Comparison of ENCODE assay signal across 19 cellular contexts in the genomic region with DNA sequence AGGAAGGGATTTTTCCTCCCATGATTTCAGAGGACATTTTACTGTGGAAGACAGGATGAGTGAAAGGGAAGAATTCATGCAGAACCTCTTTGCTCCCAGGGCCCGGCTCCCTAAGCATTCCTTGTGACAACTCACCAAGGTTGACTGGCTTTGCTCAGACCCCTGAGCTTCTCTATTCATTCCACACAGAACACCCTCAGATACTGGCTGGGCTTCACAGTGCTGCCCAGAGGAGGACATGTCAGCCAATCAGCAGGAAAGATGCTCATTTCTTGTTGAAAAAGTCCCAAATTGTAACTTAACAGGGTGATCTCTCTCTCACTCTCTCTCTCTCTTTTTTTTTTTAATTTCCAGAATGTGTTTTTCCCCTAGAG. TPM values are rescaled to one million over a fixed set of nuclear protein-coding genes. Genes with fewer than 3 reads are reported as not detected.
A peak's percentile ranks its signal among the peaks of the same experiment; 100 is the strongest.
DNase-seq lines count a peak whose midpoint lies in the region; ATAC-seq and TF ChIP-seq lines count a peak whose summit lies in the region.
"Had no signal": no experiment of that assay in that cellular context is flagged by ENCODE, and none has a peak within 500 bp of the region (broad histone marks: within the 10 kb centered on the region; RNA-seq: fewer than 3 reads in every experiment).

No MANE protein-coding gene starts in this region.

- 89 to 90% methylated on average over 1 of the region's 1 CpG for WGBS in body of pancreas, 2 donors
- 64% methylated on average over 1 of the region's 1 CpG for WGBS in suprapubic skin

- POLR2A ChIA-PET in HEK293 (lab: Yijun Ruan, JAX) = no interaction called here

- no peak for DNase-seq in body of pancreas
- DNase-seq in kidney glomerular epithelial cell (lab: John Stamatoyannopoulos, UW) = peak; percentile 98
- no peak for DNase-seq in suprapubic skin (ENCODE audit: low spot score in 2 of 2)
- DNase-seq in hepatic stellate cell (ENCODE audit: low spot score) = no peak
- DNase-seq in NOMO-1 treated with DMSO at 0.1 percent for 48 hours (lab: John Stamatoyannopoulos, UW; ENCODE audit: unreplicated experiment) = no peak
- DNase-seq in SW480 (ENCODE audit: low spot score) = no peak
- DNase-seq in NCI-H69 (lab: John Stamatoyannopoulos, UW) = no peak
- DNase-seq: activated CD4-positive, alpha-beta T cell treated with anti-CD3 and anti-CD28 coated beads, Interleukin-2, amount 50 U/mL, for 4 hours; DMS79 treated with DMSO at 0.1 percent for 48 hours; effector CD8-positive, alpha-beta T cell; naive thymus-derived CD8-positive, alpha-beta T cell; NCI-H1105; OCI-M1; T-helper 2 cell had no signal

- intact Hi-C loops in body of pancreas (cut with DNase I) = no loop called here

- H3K27ac ChIP-seq in HEK293 (ENCODE audit: extremely low read depth, low read depth, low read length) (peak overlapping the region; percentile 22; the same call in 1 of the 2 replicates), body of pancreas (peak overlapping the region in 2 of 4 donors; percentile 44 to 59), suprapubic skin (peak overlapping the region; percentile 72)
- H3K27ac ChIP-seq: BLaER1, uterus had no signal

- H3K36me3 ChIP-seq in HEK293 (ENCODE audit: control insufficient read depth in 2 of 2, insufficient read depth in 1 of 2, low read length in 2 of 2) = no peaks in the 10 kb centered on the region
- H3K36me3 ChIP-seq in body of pancreas (replicated peaks in 1 of 2; ENCODE audit: insufficient read depth in 1 of 2, low read depth in 2 of 2) = no peaks in the 10 kb centered on the region
- no peaks in the 10 kb centered on the region for H3K36me3 ChIP-seq in suprapubic skin
- H3K36me3 ChIP-seq: BLaER1, uterus had no signal

- H3K27me3 ChIP-seq in body of pancreas (no peaks in the 10 kb centered on the region), suprapubic skin (no peaks in the 10 kb centered on the region)
- H3K27me3 ChIP-seq: BLaER1, uterus had no signal

- peak; percentile 24 for ATAC-seq in body of pancreas
- ATAC-seq: GM12878; naive thymus-derived CD8-positive, alpha-beta T cell had no signal

- CTCF ChIA-PET in HEK293 (lab: Yijun Ruan, JAX) = interaction anchor here (0.7 kb wide), 1 partner anchor 317 kb away, joined by 3 read pairs; no protein-coding TSS in a partner anchor

- TF ChIP-seq CTCF in HEK293 (tag by site-specific recombination; IDR thresholded peaks at IDR 0.05) (no peak), body of pancreas (IDR thresholded peaks at IDR 0.05) (no peak), suprapubic skin (IDR thresholded peaks at IDR 0.05) (no peak)

- peaks cover 13% of the 10 kb centered on the region for H3K4me1 ChIP-seq in HEK293 (ENCODE audit: control insufficient read depth, insufficient read depth, low read length)
- peaks cover 9% of the 10 kb centered on the region for H3K4me1 ChIP-seq in body of pancreas
- peaks cover 22% of the 10 kb centered on the region for H3K4me1 ChIP-seq in suprapubic skin
- H3K4me1 ChIP-seq: BLaER1, uterus had no signal

- no peak for TF ChIP-seq EP300 in suprapubic skin (IDR thresholded peaks at IDR 0.05)

- H3K9me3 ChIP-seq in HEK293 (ENCODE audit: control insufficient read depth, insufficient read depth, low read depth, low read length) = no peaks in the 10 kb centered on the region
- no peaks in the 10 kb centered on the region for H3K9me3 ChIP-seq in body of pancreas
- H3K9me3 ChIP-seq in suprapubic skin = no peaks in the 10 kb centered on the region
- H3K9me3 ChIP-seq: BLaER1, uterus had no signal

- TF ChIP-seq POLR2A in body of pancreas (IDR thresholded peaks at IDR 0.05) (no peak), suprapubic skin (IDR thresholded peaks at IDR 0.05) (no peak)

- H3K4me3 ChIP-seq in HEK293 (ENCODE audit: low read depth, low read length) = no peak overlapping the region
- H3K4me3 ChIP-seq in body of pancreas = no peak overlapping the region
- no peak overlapping the region for H3K4me3 ChIP-seq in suprapubic skin
- H3K4me3 ChIP-seq: BLaER1, GM12878, uterus had no signal

TF ChIP-seq in HEK293, 187 proteins besides CTCF, POLR2A, EP300 and RAD21:
- TF ChIP-seq ZNF214 (tag by site-specific recombination; IDR thresholded peaks at IDR 0.05; ENCODE audit: borderline replicate concordance) = no peak
- TF ChIP-seq, protein P1, sequence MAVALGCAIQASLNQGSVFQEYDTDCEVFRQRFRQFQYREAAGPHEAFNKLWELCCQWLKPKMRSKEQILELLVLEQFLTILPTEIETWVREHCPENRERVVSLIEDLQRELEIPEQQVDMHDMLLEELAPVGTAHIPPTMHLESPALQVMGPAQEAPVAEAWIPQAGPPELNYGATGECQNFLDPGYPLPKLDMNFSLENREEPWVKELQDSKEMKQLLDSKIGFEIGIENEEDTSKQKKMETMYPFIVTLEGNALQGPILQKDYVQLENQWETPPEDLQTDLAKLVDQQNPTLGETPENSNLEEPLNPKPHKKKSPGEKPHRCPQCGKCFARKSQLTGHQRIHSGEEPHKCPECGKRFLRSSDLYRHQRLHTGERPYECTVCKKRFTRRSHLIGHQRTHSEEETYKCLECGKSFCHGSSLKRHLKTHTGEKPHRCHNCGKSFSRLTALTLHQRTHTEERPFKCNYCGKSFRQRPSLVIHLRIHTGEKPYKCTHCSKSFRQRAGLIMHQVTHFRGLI (tag by site-specific recombination; IDR thresholded peaks at IDR 0.05) = peak; percentile 69; the same call in 1 of the 2 replicates

RNA-seq across cellular contexts. Expression of gene SSPN, which starts 43.7 kb away (rescaled TPM):
- 1 to 10 TPM; 3.3 to 6.7 TPM for total RNA-seq in body of pancreas
- 10 to 100 TPM in 3 of 4 donors, 1 to 10 TPM in 1; 4.5 to 19.0 (median 11.8) TPM for total RNA-seq in suprapubic skin
- total RNA-seq: activated T-helper 1 cell treated with anti-CD3 and anti-CD28 coated beads, Interleukin-12 subunit alpha, Interleukin-12 subunit beta, Interleukin-2, Interleukin-4 antibody, amounts not matched to agents 30 ng/mL and 10 ng/mL and 1 ng/mL, durations not matched to agents 14 hours and 24 hours and 36 hours had no signal
